Comparison of ENCODE assay signal across 1 cellular context in the genomic region with DNA sequence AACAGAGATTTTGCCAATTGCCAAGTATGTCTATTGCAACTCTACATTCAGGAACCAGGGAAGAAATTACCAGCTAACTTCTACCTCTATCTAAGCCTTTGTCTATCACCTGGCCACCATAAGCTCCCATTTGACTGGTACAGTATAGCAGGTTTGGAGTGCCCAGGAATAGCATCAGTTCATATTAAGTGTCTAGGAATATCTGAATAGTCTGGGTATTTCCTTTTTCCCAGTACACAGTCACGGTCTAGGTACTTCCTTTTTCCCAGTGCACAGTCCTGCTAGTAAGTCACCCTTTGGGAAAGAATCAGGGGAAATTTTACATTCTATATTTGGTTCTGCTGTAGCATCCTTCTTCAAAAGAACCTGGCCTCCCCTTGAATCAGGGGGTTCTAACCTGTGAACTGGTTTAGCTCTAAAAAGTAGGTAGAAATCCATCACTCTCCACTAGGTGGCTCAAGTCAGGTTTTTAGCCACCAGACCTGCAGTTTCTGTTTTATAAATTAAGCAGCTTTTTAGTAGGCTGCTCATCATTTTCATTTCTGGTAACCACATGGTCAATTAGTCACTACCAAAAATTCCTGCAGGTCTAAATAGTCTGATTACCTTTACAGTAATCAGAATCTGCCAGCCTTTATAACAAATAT.
A peak's percentile ranks its signal among the peaks of the same experiment; 100 is the strongest.
TF ChIP-seq lines count a peak whose summit lies in the region.

No MANE protein-coding gene starts in this region.

TF ChIP-seq in IMR-90, 13 proteins besides CTCF, POLR2A, EP300 and RAD21:
- TF ChIP-seq, protein P1, sequence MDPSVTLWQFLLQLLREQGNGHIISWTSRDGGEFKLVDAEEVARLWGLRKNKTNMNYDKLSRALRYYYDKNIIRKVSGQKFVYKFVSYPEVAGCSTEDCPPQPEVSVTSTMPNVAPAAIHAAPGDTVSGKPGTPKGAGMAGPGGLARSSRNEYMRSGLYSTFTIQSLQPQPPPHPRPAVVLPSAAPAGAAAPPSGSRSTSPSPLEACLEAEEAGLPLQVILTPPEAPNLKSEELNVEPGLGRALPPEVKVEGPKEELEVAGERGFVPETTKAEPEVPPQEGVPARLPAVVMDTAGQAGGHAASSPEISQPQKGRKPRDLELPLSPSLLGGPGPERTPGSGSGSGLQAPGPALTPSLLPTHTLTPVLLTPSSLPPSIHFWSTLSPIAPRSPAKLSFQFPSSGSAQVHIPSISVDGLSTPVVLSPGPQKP (IDR thresholded peaks at IDR 0.05; ENCODE audit: borderline replicate concordance, low read depth, low read length) = no peak
- TF ChIP-seq SMC3 (IDR thresholded peaks at IDR 0.05; ENCODE audit: low read depth, low read length) = peak; percentile 47
